Comparison of ENCODE assay signal across 20 cellular contexts in genomic region chr19:1822210-1822609, GRCh38.
"Had no signal": no experiment of that assay in that cellular context is flagged by ENCODE, and none has a peak within 500 bp of the region (broad histone marks: within the 10 kb centered on the region; RNA-seq: fewer than 3 reads in every experiment).

No MANE protein-coding gene starts in this region.

- H3K27me3 ChIP-seq: dorsolateral prefrontal cortex, hepatocyte, ovary, upper lobe of right lung had no signal

- H3K9me3 Mint-ChIP-seq: activated CD4-positive, alpha-beta T cell treated with anti-CD3 and anti-CD28 coated beads, Interleukin-2, amount 10 ng/mL, durations not matched to agents 7 days and 5 days; activated naive CD4-positive, alpha-beta T cell treated with anti-CD3 and anti-CD28 coated beads, Interleukin-2, amount 10 ng/mL, durations not matched to agents 7 days and 5 days; activated T-cell treated with anti-CD3 and anti-CD28 coated beads, Interleukin-2, amount 50 U/mL, for 4 hours; naive thymus-derived CD4-positive, alpha-beta T cell; stimulated activated memory B cell treated with anti-CD40 and anti-IgM and Interleukin-4, amounts not matched to agents 10 μg/mL and 1 μg/mL and 100 μg/mL, for 72 hours; T-cell had no signal

- H3K4me3 Mint-ChIP-seq: activated CD4-positive, alpha-beta T cell treated with anti-CD3 and anti-CD28 coated beads, Interleukin-2, amount 10 ng/mL, durations not matched to agents 7 days and 5 days; activated naive CD4-positive, alpha-beta T cell treated with anti-CD3 and anti-CD28 coated beads, Interleukin-2, amount 10 ng/mL, durations not matched to agents 7 days and 5 days; activated T-cell treated with anti-CD3 and anti-CD28 coated beads, Interleukin-2, amount 50 U/mL, for 4 hours; naive thymus-derived CD4-positive, alpha-beta T cell; stimulated activated memory B cell treated with anti-CD40 and anti-IgM and Interleukin-4, amounts not matched to agents 10 μg/mL and 1 μg/mL and 100 μg/mL, for 72 hours; T-cell had no signal

- H3K9me3 ChIP-seq: ovary, psoas muscle, upper lobe of right lung had no signal

- ATAC-seq: activated CD4-positive, CD25-positive, alpha-beta regulatory T cell treated with anti-CD3 and anti-CD28 coated beads, Interleukin-2, amount 50 U/mL, for 24 hours; activated T-cell treated with anti-CD3 and anti-CD28 coated beads, Interleukin-2, amount 50 U/mL, for 4 hours; naive thymus-derived CD4-positive, alpha-beta T cell; psoas muscle; right cardiac atrium; stimulated activated memory B cell treated with anti-CD40 and anti-IgM and Interleukin-4, amounts not matched to agents 10 μg/mL and 1 μg/mL and 100 μg/mL, for 72 hours; T-cell; upper lobe of right lung had no signal

- H3K27ac ChIP-seq: dorsolateral prefrontal cortex, hepatocyte, ovary, psoas muscle, skin epidermis, upper lobe of right lung had no signal

- H3K4me3 ChIP-seq: dorsolateral prefrontal cortex, hepatocyte, ovary, psoas muscle, skin epidermis, upper lobe of right lung had no signal

- H3K4me2 ChIP-seq: hepatocyte had no signal

- H3K36me3 ChIP-seq: ovary had no signal

- DNase-seq: activated CD4-positive, alpha-beta T cell treated with anti-CD3 and anti-CD28 coated beads, Interleukin-2, amount 10 ng/mL, durations not matched to agents 7 days and 5 days; activated CD8-positive, alpha-beta memory T cell treated with anti-CD3 and anti-CD28 coated beads, Interleukin-2, amount 50 U/mL, for 4 hours; activated naive CD4-positive, alpha-beta T cell treated with anti-CD3 and anti-CD28 coated beads, Interleukin-2, amount 10 ng/mL, durations not matched to agents 7 days and 5 days; activated T-cell treated with anti-CD3 and anti-CD28 coated beads, Interleukin-2, amount 50 U/mL, for 4 hours; amniotic stem cell; mesendoderm; naive thymus-derived CD4-positive, alpha-beta T cell; ovary; psoas muscle; stimulated activated CD4-positive, alpha-beta T cell treated with anti-CD3 and anti-CD28 coated beads, Interleukin-15, amount 100 ng/mL, for 24 hours; stimulated activated CD4-positive, alpha-beta T cell treated with anti-CD3 and anti-CD28 coated beads, Interleukin-4, amount 100 ng/mL, for 24 hours; T-cell; T1000; upper lobe of right lung had no signal

- H3K27me3 Mint-ChIP-seq: activated CD4-positive, alpha-beta T cell treated with anti-CD3 and anti-CD28 coated beads, Interleukin-2, amount 10 ng/mL, durations not matched to agents 7 days and 5 days; activated naive CD4-positive, alpha-beta T cell treated with anti-CD3 and anti-CD28 coated beads, Interleukin-2, amount 10 ng/mL, durations not matched to agents 7 days and 5 days; naive thymus-derived CD4-positive, alpha-beta T cell; stimulated activated memory B cell treated with anti-CD40 and anti-IgM and Interleukin-4, amounts not matched to agents 10 μg/mL and 1 μg/mL and 100 μg/mL, for 72 hours; T-cell had no signal

- H3K4me1 ChIP-seq: upper lobe of right lung had no signal

- H2AFZ ChIP-seq: hepatocyte had no signal

- H3K27ac Mint-ChIP-seq: activated CD4-positive, alpha-beta T cell treated with anti-CD3 and anti-CD28 coated beads, Interleukin-2, amount 10 ng/mL, durations not matched to agents 7 days and 5 days; activated naive CD4-positive, alpha-beta T cell treated with anti-CD3 and anti-CD28 coated beads, Interleukin-2, amount 10 ng/mL, durations not matched to agents 7 days and 5 days; stimulated activated memory B cell treated with anti-CD40 and anti-IgM and Interleukin-4, amounts not matched to agents 10 μg/mL and 1 μg/mL and 100 μg/mL, for 72 hours had no signal
